In genomic region chr4:105951198-105951597, GRCh38 we compare ENCODE assay signal across 1 cellular context.
A peak's percentile ranks its signal among the peaks of the same experiment; 100 is the strongest.
TF ChIP-seq lines count a peak whose summit lies in the region.

No MANE protein-coding gene starts in this region.

TF ChIP-seq in HepG2, 621 proteins besides CTCF, POLR2A, EP300 and RAD21 (continued from another document):
- TF ChIP-seq CEBPG (CRISPR knock-in tag; IDR thresholded peaks at IDR 0.05) (peak; percentile 87), TGIF2 (CRISPR knock-in tag; IDR thresholded peaks at IDR 0.05) (no peak)
TF ChIP-seq in HepG2: peak in this region for 2.
